Comparison of ENCODE assay signal across 12 cellular contexts in the genomic region with DNA sequence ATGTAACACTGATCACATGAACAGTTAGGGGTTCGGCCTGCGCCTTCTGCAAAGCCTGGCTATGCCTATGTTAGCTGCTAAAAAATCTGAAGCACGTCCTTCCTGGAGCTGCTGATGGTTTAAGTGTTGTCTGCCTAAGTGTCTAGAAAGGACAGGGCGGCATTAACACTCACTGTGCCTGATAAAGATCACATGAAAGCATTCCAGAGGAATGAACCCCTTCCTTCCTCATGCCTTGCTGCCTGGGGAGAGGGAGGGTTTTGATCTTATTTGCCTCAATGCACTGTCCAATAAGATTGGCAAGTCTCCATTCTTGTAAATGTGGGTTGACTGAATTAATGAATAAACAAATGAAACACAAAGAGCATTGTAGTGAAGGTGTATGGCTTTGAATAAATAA. TPM values are rescaled to one million over a fixed set of nuclear protein-coding genes. Genes with fewer than 3 reads are reported as not detected.
DNase-seq lines count a peak whose midpoint lies in the region; ATAC-seq and TF ChIP-seq lines count a peak whose summit lies in the region.
"Had no signal": no experiment of that assay in that cellular context is flagged by ENCODE, and none has a peak within 500 bp of the region (broad histone marks: within the 10 kb centered on the region; RNA-seq: fewer than 3 reads in every experiment).

No MANE protein-coding gene starts in this region.

- H3K4me3 ChIP-seq in HCT116 (replicated peaks in 1 of 2; ENCODE audit: low read depth in 1 of 2, low read length in 2 of 2) (peak overlapping the region in 1 of 2 experiments; percentile 33; a peak in 2 of 4 replicates), skeletal muscle tissue (ENCODE audit: low read length in 3 of 3) (no peak overlapping the region), MG63 (no peak overlapping the region)

- no peaks in the 10 kb centered on the region for H3K9me3 ChIP-seq in HCT116 (ENCODE audit: control insufficient read depth in 1 of 2, insufficient read depth in 1 of 2, low read depth in 1 of 2, low read length in 2 of 2)
- no peaks in the 10 kb centered on the region for H3K9me3 ChIP-seq in skeletal muscle tissue (ENCODE audit: control insufficient read depth in 3 of 3, low read length in 3 of 3)
- no peaks in the 10 kb centered on the region for H3K9me3 ChIP-seq in MG63

- CTCF ChIA-PET in HCT116 (lab: Charles Lee), result no interaction called here

- H3K9ac ChIP-seq in HCT116 (ENCODE audit: low read length) (peak overlapping the region; percentile 33), skeletal muscle tissue (ENCODE audit: low read depth in 1 of 3, low read length in 3 of 3) (no peak overlapping the region)
- H3K9ac ChIP-seq: KMS-11 had no signal

- no peak for TF ChIP-seq CTCF in HCT116 (IDR thresholded peaks at IDR 0.05 in 2 of 3, conservative IDR thresholded peaks at IDR 0.05 in 1 of 3; ENCODE audit: borderline replicate concordance in 1 of 3, insufficient read depth in 1 of 3, low read depth in 2 of 3, low read length in 2 of 3)
- TF ChIP-seq CTCF in VCaP (conservative IDR thresholded peaks at IDR 0.05), result no peak

- DNase-seq in HCT116 (ENCODE audit: low read depth, low spot score) (peak; percentile 78), hepatic stellate cell (ENCODE audit: low spot score) (peak; percentile 17), NCI-H2029 treated with DMSO at 0.1 percent for 48 hours (lab: John Stamatoyannopoulos, UW) (no peak), MG63 (no peak)
- no peak for DNase-seq in activated naive CD4-positive, alpha-beta T cell treated with Interleukin-2 at 50 U/mL for 16 hours
- DNase-seq: activated CD4-positive, alpha-beta T cell treated with anti-CD3 and anti-CD28 coated beads, Interleukin-2, amount 50 U/mL, for 1 hour; activated naive CD8-positive, alpha-beta T cell treated with anti-CD3 and anti-CD28 coated beads, Interleukin-2, amount 50 U/mL, for 24 hours; GDM1 had no signal

- H4K20me1 ChIP-seq in HCT116 (ENCODE audit: insufficient read depth), result no peaks in the 10 kb centered on the region

- RAD21 ChIA-PET in HCT116 (lab: Charles Lee; ENCODE audit: low non-redundant PET in 1 of 2, low total read pairs in 2 of 2, uncharacterized antibody in 2 of 2, unreplicated experiment in 2 of 2), result interaction anchor here in 1 of 2 experiments (0.8 kb wide), 1 partner anchor 82 kb away, joined by 3 read pairs; no protein-coding TSS in a partner anchor

- H2AFZ ChIP-seq in HCT116 (ENCODE audit: low read depth, low read length, poor library complexity, severe bottlenecking), result no peak overlapping the region

- H3K79me2 ChIP-seq in HCT116 (ENCODE audit: insufficient read depth, low read length), result peaks cover 8% of the 10 kb centered on the region; the same call in 1 of the 2 replicates

- peaks cover 32 to 64% of the 10 kb centered on the region in 2 experiments for H3K4me1 ChIP-seq in HCT116 (ENCODE audit: control insufficient read depth in 1 of 2, insufficient read depth in 2 of 2, low read length in 2 of 2)
- peaks cover 20 to 24% (median 23%) of the 10 kb centered on the region in 3 donors for H3K4me1 ChIP-seq in skeletal muscle tissue (ENCODE audit: control insufficient read depth in 3 of 3, insufficient read depth in 3 of 3, low read length in 3 of 3)

- no peak; the same call in 1 of the 2 replicates for TF ChIP-seq RAD21 in HCT116 (IDR thresholded peaks at IDR 0.05; ENCODE audit: low read depth)

- H3K27ac ChIP-seq in HCT116 (ENCODE audit: low read depth, low read length), result peak overlapping the region; percentile 56
- peak overlapping the region; percentile 79 for H3K27ac ChIP-seq in VCaP
- peak overlapping the region; percentile 17 for H3K27ac ChIP-seq in skeletal muscle tissue (ENCODE audit: low read depth, low read length)
- H3K27ac ChIP-seq: KMS-11 had no signal

- H3K36me3 ChIP-seq in HCT116 (ENCODE audit: control insufficient read depth in 1 of 2, insufficient read depth in 2 of 2, low read length in 2 of 2) (no peaks in the 10 kb centered on the region), skeletal muscle tissue (ENCODE audit: control insufficient read depth in 3 of 3, insufficient read depth in 3 of 3, low read length in 3 of 3) (no peaks in the 10 kb centered on the region), MG63 (no peaks in the 10 kb centered on the region)

- H3K9me2 ChIP-seq in HCT116 (ENCODE audit: insufficient read depth), result no peaks in the 10 kb centered on the region

- H3K27me3 ChIP-seq in HCT116 (ENCODE audit: insufficient read depth, low read length) (no peaks in the 10 kb centered on the region), skeletal muscle tissue (ENCODE audit: control insufficient read depth in 3 of 3, insufficient read depth in 3 of 3, low read length in 3 of 3) (peaks cover 0 to 1% (median 0%) of the 10 kb centered on the region in 3 donors), MG63 (no peaks in the 10 kb centered on the region)

- peak overlapping the region; percentile 73 for H3K4me2 ChIP-seq in HCT116 (ENCODE audit: low read length)
- H3K4me2 ChIP-seq: KMS-11 had no signal

- BruUV-seq in HCT116 (replicated peaks; lab: Mats Ljungman, UMichigan), result no TSS peak

- TF ChIP-seq POLR2A in HCT116 (IDR thresholded peaks at IDR 0.05; ENCODE audit: borderline replicate concordance, extremely low read depth, insufficient read depth, insufficient read length), result no peak

- ATAC-seq in HCT116 (peak; percentile 95), GM18868 (IDR thresholded peaks at IDR 0.05; ENCODE audit: unreplicated experiment) (no peak)
- ATAC-seq: activated naive CD8-positive, alpha-beta T cell treated with anti-CD3 and anti-CD28 coated beads, Interleukin-2, amount 50 U/mL, for 24 hours had no signal

- intact Hi-C loops in HCT116 (cut with micrococcal nuclease), result no loop called here

- POLR2A ChIA-PET in HCT116 (lab: Charles Lee), result no interaction called here

TF ChIP-seq in HCT116, 20 proteins besides CTCF, POLR2A, EP300 and RAD21 (continues in another document):
- peak; percentile 90 for TF ChIP-seq SP1 (IDR thresholded peaks at IDR 0.05; ENCODE audit: low read depth)
- TF ChIP-seq, protein P1, sequence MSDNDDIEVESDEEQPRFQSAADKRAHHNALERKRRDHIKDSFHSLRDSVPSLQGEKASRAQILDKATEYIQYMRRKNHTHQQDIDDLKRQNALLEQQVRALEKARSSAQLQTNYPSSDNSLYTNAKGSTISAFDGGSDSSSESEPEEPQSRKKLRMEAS (IDR thresholded peaks at IDR 0.05), result peak; percentile 77
- TF ChIP-seq EZH2 (IDR thresholded peaks at IDR 0.05), result no peak
- no peak for TF ChIP-seq EGR1 (IDR thresholded peaks at IDR 0.05; ENCODE audit: low read depth)
- peak; percentile 29; the same call in 1 of the 2 replicates for TF ChIP-seq CEBPB (IDR thresholded peaks at IDR 0.05; ENCODE audit: low read depth)
- TF ChIP-seq SIN3A (IDR thresholded peaks at IDR 0.05; ENCODE audit: low read depth), result peak; percentile 67; the same call in 1 of the 2 replicates
- no peak for TF ChIP-seq ZFX (IDR thresholded peaks at IDR 0.05)
- no peak for TF ChIP-seq YY1 (IDR thresholded peaks at IDR 0.05; ENCODE audit: extremely low read depth, insufficient replicate concordance, low read depth, low read length)
- TF ChIP-seq, protein P2, sequence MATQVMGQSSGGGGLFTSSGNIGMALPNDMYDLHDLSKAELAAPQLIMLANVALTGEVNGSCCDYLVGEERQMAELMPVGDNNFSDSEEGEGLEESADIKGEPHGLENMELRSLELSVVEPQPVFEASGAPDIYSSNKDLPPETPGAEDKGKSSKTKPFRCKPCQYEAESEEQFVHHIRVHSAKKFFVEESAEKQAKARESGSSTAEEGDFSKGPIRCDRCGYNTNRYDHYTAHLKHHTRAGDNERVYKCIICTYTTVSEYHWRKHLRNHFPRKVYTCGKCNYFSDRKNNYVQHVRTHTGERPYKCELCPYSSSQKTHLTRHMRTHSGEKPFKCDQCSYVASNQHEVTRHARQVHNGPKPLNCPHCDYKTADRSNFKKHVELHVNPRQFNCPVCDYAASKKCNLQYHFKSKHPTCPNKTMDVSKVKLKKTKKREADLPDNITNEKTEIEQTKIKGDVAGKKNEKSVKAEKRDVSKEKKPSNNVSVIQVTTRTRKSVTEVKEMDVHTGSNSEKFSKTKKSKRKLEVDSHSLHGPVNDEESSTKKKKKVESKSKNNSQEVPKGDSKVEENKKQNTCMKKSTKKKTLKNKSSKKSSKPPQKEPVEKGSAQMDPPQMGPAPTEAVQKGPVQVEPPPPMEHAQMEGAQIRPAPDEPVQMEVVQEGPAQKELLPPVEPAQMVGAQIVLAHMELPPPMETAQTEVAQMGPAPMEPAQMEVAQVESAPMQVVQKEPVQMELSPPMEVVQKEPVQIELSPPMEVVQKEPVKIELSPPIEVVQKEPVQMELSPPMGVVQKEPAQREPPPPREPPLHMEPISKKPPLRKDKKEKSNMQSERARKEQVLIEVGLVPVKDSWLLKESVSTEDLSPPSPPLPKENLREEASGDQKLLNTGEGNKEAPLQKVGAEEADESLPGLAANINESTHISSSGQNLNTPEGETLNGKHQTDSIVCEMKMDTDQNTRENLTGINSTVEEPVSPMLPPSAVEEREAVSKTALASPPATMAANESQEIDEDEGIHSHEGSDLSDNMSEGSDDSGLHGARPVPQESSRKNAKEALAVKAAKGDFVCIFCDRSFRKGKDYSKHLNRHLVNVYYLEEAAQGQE (IDR thresholded peaks at IDR 0.05; ENCODE audit: low read depth), result no peak
- TF ChIP-seq FOSL1 (IDR thresholded peaks at IDR 0.05; ENCODE audit: low read depth), result peak; percentile 65
- TF ChIP-seq JUND (IDR thresholded peaks at IDR 0.05), result peak; percentile 82
- TF ChIP-seq CBX3 (IDR thresholded peaks at IDR 0.05; ENCODE audit: low read depth), result peak; percentile 91
- TF ChIP-seq, protein P3, sequence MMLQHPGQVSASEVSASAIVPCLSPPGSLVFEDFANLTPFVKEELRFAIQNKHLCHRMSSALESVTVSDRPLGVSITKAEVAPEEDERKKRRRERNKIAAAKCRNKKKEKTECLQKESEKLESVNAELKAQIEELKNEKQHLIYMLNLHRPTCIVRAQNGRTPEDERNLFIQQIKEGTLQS (IDR thresholded peaks at IDR 0.05), result no peak
- TF ChIP-seq POLR2AphosphoS5 (IDR thresholded peaks at IDR 0.05; ENCODE audit: low read depth, low read length), result no peak; the same call in 1 of the 2 replicates

RNA-seq across cellular contexts. Expression of a gene that starts 5.2 kb away (rescaled TPM):
- total RNA-seq in HCT116 (2021; ENCODE audit: unreplicated experiment), result 58.8 TPM
- polyA plus RNA-seq in HCT116 (2012), result 41.9 and 42.8 TPM in 2 replicates
- 86.6 TPM for total RNA-seq in skeletal muscle tissue
- 1.7 and 2.1 TPM in 2 replicates for total RNA-seq in MG63 (2014; rRNA removed; shearing (Covaris generic); ENCODE audit: low replicate concordance)

Comparison
In these comparisons a context has a peak if more than half of its experiments do, and no peak if none do; other contexts are left out.
1. DNase-seq: peak in HCT116 (single experiment) and hepatic stellate cell (single experiment); none in activated naive CD4-positive, alpha-beta T cell treated with Interleukin-2 at 50 U/mL for 16 hours (single experiment), NCI-H2029 treated with DMSO at 0.1 percent for 48 hours (single experiment) and MG63 (single experiment).
2. H3K27ac ChIP-seq: peak in every context shown above with its lines; median percentile 79 in VCaP; 56 in HCT116; 17 in skeletal muscle tissue.
3. RNA of a gene that starts 5.2 kb away (total RNA-seq): 86.6 TPM in skeletal muscle tissue (single experiment) and 58.8 TPM in HCT116 (single experiment); 1.7 to 2.1 TPM in MG63; every median in the first group is over 10 times any median in the second.